8 cellular contexts compared by ENCODE assay signal in the genomic region with DNA sequence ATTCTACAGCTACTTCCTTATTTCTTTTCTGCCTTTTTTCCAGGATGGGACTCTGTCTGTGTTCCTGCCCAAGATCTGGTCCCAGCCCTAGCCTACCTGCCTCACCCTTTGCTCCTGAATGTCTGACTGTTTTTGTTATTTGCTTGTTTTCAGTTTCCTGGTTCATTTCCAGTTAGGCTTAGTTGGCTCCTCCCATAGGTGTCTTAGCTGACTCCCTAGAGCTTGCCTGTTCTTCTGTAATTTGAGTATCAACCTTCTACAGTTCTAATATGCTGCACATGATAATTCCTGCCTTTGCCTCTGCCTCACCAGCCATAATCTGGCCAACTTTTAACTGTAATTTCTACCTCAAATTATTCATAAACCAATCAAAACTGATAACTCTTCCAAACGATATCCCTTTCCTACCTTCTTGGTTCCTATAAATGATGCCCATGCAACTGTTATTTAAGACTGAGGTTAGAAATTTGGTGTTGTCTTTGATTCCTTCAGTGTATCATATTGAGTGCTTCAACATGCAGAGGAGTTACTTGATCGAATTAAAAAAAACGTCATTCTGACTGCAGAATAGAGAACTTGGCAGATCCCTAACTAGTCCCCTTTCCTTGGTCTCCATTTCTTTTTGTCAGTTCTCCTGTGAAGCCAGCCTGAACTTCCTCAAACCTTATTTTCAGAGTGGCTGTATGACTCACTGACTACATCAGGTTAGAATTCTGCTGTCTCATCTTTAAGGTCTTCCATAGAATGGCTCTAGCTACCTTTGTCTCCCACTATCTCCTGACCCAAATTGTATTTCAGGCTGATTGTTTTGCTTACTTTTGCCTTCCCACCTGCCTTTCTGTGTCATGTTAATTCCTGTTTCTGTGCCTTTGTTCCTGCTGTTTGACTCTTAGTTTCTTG. TPM values are rescaled to one million over a fixed set of nuclear protein-coding genes. Genes with fewer than 3 reads are reported as not detected.
A peak's percentile ranks its signal among the peaks of the same experiment; 100 is the strongest.
DNase-seq lines count a peak whose midpoint lies in the region; ATAC-seq lines count a peak whose summit lies in the region.

No MANE protein-coding gene starts in this region.

- no peaks in the 10 kb centered on the region for H3K9me3 Mint-ChIP-seq in activated naive CD8-positive, alpha-beta T cell treated with anti-CD3 and anti-CD28 coated beads, Interleukin-2, amount 50 U/mL, for 24 hours

- peak overlapping the region; percentile 59 for H3K27ac ChIP-seq in urinary bladder (ENCODE audit: low read depth)

- H3K36me3 ChIP-seq in urinary bladder (ENCODE audit: insufficient read depth), result peaks cover 4% of the 10 kb centered on the region

- H3K36me3 Mint-ChIP-seq in activated naive CD8-positive, alpha-beta T cell treated with anti-CD3 and anti-CD28 coated beads, Interleukin-2, amount 50 U/mL, for 24 hours (ENCODE audit: low read depth), result peaks cover 16% of the 10 kb centered on the region

- H3K4me3 ChIP-seq in urinary bladder (ENCODE audit: low read depth, low read length), result no peak overlapping the region

- DNase-seq in DMS153 (lab: John Stamatoyannopoulos, UW) (peak; percentile 60), DMS153 treated with DMSO at 0.1 percent for 48 hours (lab: John Stamatoyannopoulos, UW; ENCODE audit: unreplicated experiment) (no peak), NAMALWA (ENCODE audit: low spot score) (peak; percentile 31), iris pigment epithelial cell (ENCODE audit: low read depth) (peak; percentile 81), NCI-H2227 (lab: John Stamatoyannopoulos, UW; ENCODE audit: unreplicated experiment) (no peak), DMS114 treated with DMSO at 0.1 percent for 48 hours (lab: John Stamatoyannopoulos, UW; ENCODE audit: unreplicated experiment) (no peak)
- no peak for DNase-seq in activated naive CD8-positive, alpha-beta T cell treated with anti-CD3 and anti-CD28 coated beads, Interleukin-2, amount 50 U/mL, for 24 hours

- H3K27me3 Mint-ChIP-seq in activated naive CD8-positive, alpha-beta T cell treated with anti-CD3 and anti-CD28 coated beads, Interleukin-2, amount 50 U/mL, for 24 hours, result no peaks in the 10 kb centered on the region

- no peak for ATAC-seq in activated naive CD8-positive, alpha-beta T cell treated with anti-CD3 and anti-CD28 coated beads, Interleukin-2, amount 50 U/mL, for 24 hours

- 76% methylated on average over 3 of the region's 3 CpGs for WGBS in urinary bladder

- H3K4me3 Mint-ChIP-seq in activated naive CD8-positive, alpha-beta T cell treated with anti-CD3 and anti-CD28 coated beads, Interleukin-2, amount 50 U/mL, for 24 hours, result no peak overlapping the region

- H3K27ac Mint-ChIP-seq in activated naive CD8-positive, alpha-beta T cell treated with anti-CD3 and anti-CD28 coated beads, Interleukin-2, amount 50 U/mL, for 24 hours, result peak overlapping the region; percentile 24

- H3K4me1 ChIP-seq in urinary bladder (ENCODE audit: insufficient read depth), result peaks cover 2% of the 10 kb centered on the region

- peaks cover 37% of the 10 kb centered on the region for H3K4me1 Mint-ChIP-seq in activated naive CD8-positive, alpha-beta T cell treated with anti-CD3 and anti-CD28 coated beads, Interleukin-2, amount 50 U/mL, for 24 hours

RNA-seq across cellular contexts. Expression of a gene that starts 8.4 kb away (rescaled TPM):
- 207 TPM for total RNA-seq in urinary bladder
- 46.9 TPM for polyA plus RNA-seq in urinary bladder

Comparison
In these comparisons a context has a peak if more than half of its experiments do, and no peak if none do; other contexts are left out.
1. DNase-seq: peak in DMS153 (single experiment), NAMALWA (single experiment) and iris pigment epithelial cell (single experiment); none in DMS153 treated with DMSO at 0.1 percent for 48 hours (single experiment), activated naive CD8-positive, alpha-beta T cell treated with anti-CD3 and anti-CD28 coated beads, Interleukin-2, amount 50 U/mL, for 24 hours (single experiment), NCI-H2227 (single experiment) and DMS114 treated with DMSO at 0.1 percent for 48 hours (single experiment).